In the genomic region with DNA sequence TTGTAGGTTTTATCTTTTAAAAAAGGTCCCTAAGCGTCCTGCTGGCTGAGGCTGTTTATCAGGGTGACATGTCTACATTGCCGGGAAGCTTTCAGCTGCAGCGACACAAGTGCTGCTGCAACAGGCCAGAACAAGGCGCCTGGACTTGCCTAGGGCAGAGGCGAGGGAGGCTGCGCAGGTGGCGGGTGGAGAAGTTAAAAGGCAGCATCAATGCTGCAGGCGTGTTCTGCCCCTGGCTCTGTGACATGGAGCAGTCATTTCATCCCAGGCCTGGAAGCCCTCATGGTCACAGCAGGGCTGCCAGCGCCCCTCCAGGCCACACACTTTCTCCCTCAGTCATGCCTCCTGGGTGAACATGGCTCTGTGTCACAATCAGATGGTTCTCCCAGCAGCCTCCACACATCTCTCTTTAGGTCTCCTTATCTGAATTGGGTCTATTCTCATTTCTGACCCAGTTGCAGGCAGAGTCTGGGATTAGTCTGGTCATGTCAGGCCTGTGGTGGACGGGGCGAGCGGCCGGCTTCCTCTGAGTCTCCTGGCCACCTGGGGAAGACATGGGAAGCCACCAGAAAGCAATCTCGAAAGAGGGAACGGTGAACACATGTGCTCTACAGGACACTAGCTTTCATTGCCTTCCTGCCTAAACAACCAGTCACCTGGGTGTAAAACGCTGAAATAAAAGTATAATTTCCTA, we compare ENCODE assay signal across 26 cellular contexts. TPM values are rescaled to one million over a fixed set of nuclear protein-coding genes. Genes with fewer than 3 reads are reported as not detected.
"Had no signal": no experiment of that assay in that cellular context is flagged by ENCODE, and none has a peak within 500 bp of the region (broad histone marks: within the 10 kb centered on the region; RNA-seq: fewer than 3 reads in every experiment).

No MANE protein-coding gene starts in this region.

- H3K4me3 ChIP-seq: cardiac muscle cell, MG63, SJCRH30 had no signal

- H3K27me3 ChIP-seq: brain microvascular endothelial cell, cardiac muscle cell, SJCRH30 had no signal

- H3K27ac ChIP-seq: brain microvascular endothelial cell, cardiac muscle cell, SJCRH30, VCaP had no signal

- H3K4me1 ChIP-seq: SJCRH30 had no signal

- H3K36me3 ChIP-seq: brain microvascular endothelial cell, cardiac muscle cell, MG63, SJCRH30 had no signal

- H3K9me3 ChIP-seq: MG63, SJCRH30, SK-N-SH had no signal

- DNase-seq: activated CD4-positive, alpha-beta memory T cell treated with anti-CD3 and anti-CD28 coated beads, Interleukin-2, amount 10 ng/mL, durations not matched to agents 7 days and 5 days; activated CD4-positive, alpha-beta T cell treated with anti-CD3 and anti-CD28 coated beads for 36 hours; activated CD4-positive, alpha-beta T cell treated with anti-CD3 and anti-CD28 coated beads, Interleukin-2, amount 50 U/mL, for 1 hour; activated gamma-delta T cell treated with Interleukin-2 at 50 U/mL for 16 hours; activated naive CD4-positive, alpha-beta T cell treated with anti-CD3 and anti-CD28 coated beads, Interleukin-2, amount 10 ng/mL, durations not matched to agents 7 days and 5 days; activated naive CD8-positive, alpha-beta T cell treated with anti-CD3 and anti-CD28 coated beads for 36 hours; activated T-cell treated with anti-CD3 and anti-CD28 coated beads for 4 hours; activated T-cell treated with anti-CD3 and anti-CD28 coated beads, Interleukin-2, amount 50 U/mL, for 72 hours; brain microvascular endothelial cell; MG63; MV-4-11; NCI-H1417 treated with DMSO at 0.1 percent for 48 hours; NCI-H1694; NCI-H2029; NCI-H446; NCI-H774; OCI-M1; Right ventricle myocardium superior; SJCRH30; SK-N-SH; T-helper 1 cell had no signal

- H3K9ac ChIP-seq: SK-N-SH had no signal

- H3K4me2 ChIP-seq: SK-N-SH had no signal

RNA-seq across cellular contexts. Expression of a gene that starts 41.3 kb away (rescaled TPM):
- total RNA-seq: activated CD4-positive, alpha-beta memory T cell treated with anti-CD3 and anti-CD28 coated beads, Interleukin-2, amount 10 ng/mL, durations not matched to agents 7 days and 5 days; activated CD4-positive, alpha-beta T cell treated with anti-CD3 and anti-CD28 coated beads for 36 hours; activated CD8-positive, alpha-beta memory T cell treated with anti-CD3 and anti-CD28 coated beads for 36 hours; activated naive CD8-positive, alpha-beta T cell treated with anti-CD3 and anti-CD28 coated beads for 36 hours; activated T-cell treated with anti-CD3 and anti-CD28 coated beads, Interleukin-2, amount 50 U/mL, for 72 hours; activated T-helper 2 cell treated with anti-CD3 and anti-CD28 coated beads, Interferon-gamma antibody, Interleukin-2, Interleukin-4, amounts not matched to agents 10 μg/mL and 5 μg/mL and 100 μg/mL, durations not matched to agents 14 hours and 24 hours and 36 hours; T-helper 2 cell treated with Interferon-gamma antibody and Interleukin-4, amounts not matched to agents 100 ng/mL and 5 ng/mL, for 36 hours had no signal
- polyA plus RNA-seq: SK-N-SH had no signal
